In genomic region chr1:170618418-170618817, GRCh38 we compare ENCODE assay signal across 28 cellular contexts. TPM values are rescaled to one million over a fixed set of nuclear protein-coding genes. Genes with fewer than 3 reads are reported as not detected.
DNase-seq lines count a peak whose midpoint lies in the region; ATAC-seq and TF ChIP-seq lines count a peak whose summit lies in the region.
"Had no signal": no experiment of that assay in that cellular context is flagged by ENCODE, and none has a peak within 500 bp of the region (broad histone marks: within the 10 kb centered on the region; RNA-seq: fewer than 3 reads in every experiment).

No MANE protein-coding gene starts in this region.

- H3K36me3 Mint-ChIP-seq in osteocyte (ENCODE audit: unreplicated experiment), result no peaks in the 10 kb centered on the region
- H3K36me3 Mint-ChIP-seq: stimulated activated effector memory CD8-positive, alpha-beta T cell treated with anti-CD3 and anti-CD28 coated beads, Interleukin-12 subunit alpha, Interleukin-12 subunit beta, amount 100 ng/mL, for 72 hours had no signal

- H3K27ac Mint-ChIP-seq in osteocyte (ENCODE audit: unreplicated experiment), result peak overlapping the region; percentile 64
- H3K27ac Mint-ChIP-seq: activated T-helper 1 cell treated with anti-CD3 and anti-CD28 coated beads, Interleukin-12 subunit alpha, Interleukin-12 subunit beta, Interleukin-2, Interleukin-4 antibody, amounts not matched to agents 30 ng/mL and 10 ng/mL and 1 ng/mL, durations not matched to agents 14 hours and 24 hours and 36 hours; stimulated activated effector memory CD8-positive, alpha-beta T cell treated with anti-CD3 and anti-CD28 coated beads, Interleukin-12 subunit alpha, Interleukin-12 subunit beta, amount 100 ng/mL, for 72 hours; T-helper 1 cell treated with Interleukin-12 subunit alpha and Interleukin-12 subunit beta and Interleukin-4 antibody, amounts not matched to agents 30 μg/mL and 1 μg/mL, for 36 hours had no signal

- H3K27ac ChIP-seq in KMS-11, result no peak overlapping the region
- H3K27ac ChIP-seq: C4-2B, parathyroid adenoma, RWPE1, vagina had no signal

- H4K20me1 ChIP-seq in KMS-11 (ENCODE audit: insufficient read depth), result no peaks in the 10 kb centered on the region

- H3K4me3 ChIP-seq in KMS-11 (IDR thresholded peaks at IDR 0.05; ENCODE audit: insufficient read depth, low read depth, low read length), result no peak overlapping the region
- no peak overlapping the region for H3K4me3 ChIP-seq in choroid plexus epithelial cell (ENCODE audit: low read depth, low read length)
- H3K4me3 ChIP-seq in H7 (ENCODE audit: insufficient read depth, low read depth, low read length), result no peak overlapping the region
- H3K4me3 ChIP-seq: mucosa of descending colon, suprapubic skin, vagina had no signal

- no peak overlapping the region for H2AFZ ChIP-seq in KMS-11 (ENCODE audit: low read depth)
- H2AFZ ChIP-seq: parathyroid adenoma had no signal

- DNase-seq in EH (ENCODE audit: low read depth) (peak; percentile 43), choroid plexus epithelial cell (ENCODE audit: low read depth) (peak; percentile 56), osteocyte (ENCODE audit: extremely low spot score, unreplicated experiment) (no peak), H7 (no peak), GOT3 (lab: John Stamatoyannopoulos, UW) (no peak)
- DNase-seq: activated CD4-positive, alpha-beta T cell treated with anti-CD3 and anti-CD28 coated beads, Interleukin-2, amount 50 U/mL, for 4 hours; activated naive CD4-positive, alpha-beta T cell treated with anti-CD3 and anti-CD28 coated beads, Interleukin-2, amount 50 U/mL, for 16 hours; caudate nucleus; DMS79 treated with DMSO at 0.1 percent for 48 hours; KG1; mucosa of descending colon; NCI-H2029 treated with DMSO at 0.1 percent for 48 hours; NCI-H226; right cardiac atrium; stimulated activated CD4-positive, alpha-beta T cell treated with anti-CD3 and anti-CD28 coated beads, Interleukin-12 subunit alpha, Interleukin-12 subunit beta, amount 100 ng/mL, for 4 hours; stimulated activated CD4-positive, alpha-beta T cell treated with anti-CD3 and anti-CD28 coated beads, Interleukin-4, amount 100 ng/mL, for 1 hour had no signal

- H3K4me1 Mint-ChIP-seq in osteocyte (ENCODE audit: unreplicated experiment), result peaks cover 32% of the 10 kb centered on the region
- H3K4me1 Mint-ChIP-seq: neural crest cell; stimulated activated effector memory CD8-positive, alpha-beta T cell treated with anti-CD3 and anti-CD28 coated beads, Interleukin-12 subunit alpha, Interleukin-12 subunit beta, amount 100 ng/mL, for 72 hours had no signal

- H3K4me2 ChIP-seq in KMS-11, result peak overlapping the region; percentile 9; the same call in 1 of the 2 replicates

- H3K9me3 Mint-ChIP-seq in osteocyte (ENCODE audit: unreplicated experiment), result no peaks in the 10 kb centered on the region
- H3K9me3 Mint-ChIP-seq: activated T-helper 1 cell treated with anti-CD3 and anti-CD28 coated beads, Interleukin-12 subunit alpha, Interleukin-12 subunit beta, Interleukin-2, Interleukin-4 antibody, amounts not matched to agents 30 ng/mL and 10 ng/mL and 1 ng/mL, durations not matched to agents 14 hours and 24 hours and 36 hours; stimulated activated effector memory CD8-positive, alpha-beta T cell treated with anti-CD3 and anti-CD28 coated beads, Interleukin-12 subunit alpha, Interleukin-12 subunit beta, amount 100 ng/mL, for 72 hours; T-helper 1 cell treated with Interleukin-12 subunit alpha and Interleukin-12 subunit beta and Interleukin-4 antibody, amounts not matched to agents 30 μg/mL and 1 μg/mL, for 36 hours had no signal

- peaks cover 12% of the 10 kb centered on the region for H3K4me1 ChIP-seq in KMS-11 (ENCODE audit: low read depth, poor library complexity, severe bottlenecking)
- H3K4me1 ChIP-seq: parathyroid adenoma, vagina had no signal

- no peak overlapping the region for H3K9ac ChIP-seq in KMS-11
- H3K9ac ChIP-seq: parathyroid adenoma had no signal

- no peak overlapping the region for H3K4me3 Mint-ChIP-seq in osteocyte (ENCODE audit: unreplicated experiment)
- H3K4me3 Mint-ChIP-seq: activated T-helper 1 cell treated with anti-CD3 and anti-CD28 coated beads, Interleukin-12 subunit alpha, Interleukin-12 subunit beta, Interleukin-2, Interleukin-4 antibody, amounts not matched to agents 30 ng/mL and 10 ng/mL and 1 ng/mL, durations not matched to agents 14 hours and 24 hours and 36 hours; neural crest cell; stimulated activated effector memory CD8-positive, alpha-beta T cell treated with anti-CD3 and anti-CD28 coated beads, Interleukin-12 subunit alpha, Interleukin-12 subunit beta, amount 100 ng/mL, for 72 hours; T-helper 1 cell treated with Interleukin-12 subunit alpha and Interleukin-12 subunit beta and Interleukin-4 antibody, amounts not matched to agents 30 μg/mL and 1 μg/mL, for 36 hours had no signal

- no peak for ATAC-seq in HG03045 (IDR thresholded peaks at IDR 0.05; ENCODE audit: unreplicated experiment)
- ATAC-seq in HG03039 (IDR thresholded peaks at IDR 0.05; ENCODE audit: unreplicated experiment), result no peak
- ATAC-seq: mucosa of descending colon; stimulated activated effector memory CD8-positive, alpha-beta T cell treated with anti-CD3 and anti-CD28 coated beads, Interleukin-12 subunit alpha, Interleukin-12 subunit beta, amount 100 ng/mL, for 72 hours had no signal

- no peaks in the 10 kb centered on the region for H3K79me2 ChIP-seq in KMS-11 (ENCODE audit: insufficient read depth, low read depth)
- H3K79me2 ChIP-seq: parathyroid adenoma had no signal

- H3K36me3 ChIP-seq in KMS-11 (ENCODE audit: insufficient read depth), result no peaks in the 10 kb centered on the region
- H3K36me3 ChIP-seq in H7 (replicated peaks; ENCODE audit: control insufficient read depth, insufficient read depth, low read length), result no peaks in the 10 kb centered on the region
- H3K36me3 ChIP-seq: suprapubic skin, vagina had no signal

- TF ChIP-seq CTCF in KMS-11 (conservative IDR thresholded peaks at IDR 0.05; ENCODE audit: low read depth, low read length) (no peak), choroid plexus epithelial cell (conservative IDR thresholded peaks at IDR 0.05; ENCODE audit: low read depth, low read length) (no peak), osteocyte (IDR thresholded peaks at IDR 0.05) (no peak)

- H3K27me3 ChIP-seq in KMS-11 (ENCODE audit: insufficient read depth, low read depth) (no peaks in the 10 kb centered on the region), H7 (ENCODE audit: control insufficient read depth, insufficient read depth, low read length) (no peaks in the 10 kb centered on the region)
- H3K27me3 ChIP-seq: suprapubic skin, vagina had no signal

- H3K27me3 Mint-ChIP-seq in osteocyte (ENCODE audit: unreplicated experiment), result no peaks in the 10 kb centered on the region

RNA-seq across cellular contexts. Expression of gene PRRX1, which starts 45.5 kb away (rescaled TPM):
- total RNA-seq in osteocyte, result 358 and 376 TPM in 2 replicates
- not detected in 2 replicates for total RNA-seq in H7 (2014; rRNA removed; shearing (Covaris generic))
- total RNA-seq: activated T-helper 1 cell treated with anti-CD3 and anti-CD28 coated beads, Interleukin-12 subunit alpha, Interleukin-12 subunit beta, Interleukin-2, Interleukin-4 antibody, amounts not matched to agents 30 ng/mL and 10 ng/mL and 1 ng/mL, durations not matched to agents 14 hours and 24 hours and 36 hours had no signal

Comparison
In these comparisons a context has a peak if more than half of its experiments do, and no peak if none do; other contexts are left out.
1. DNase-seq: peak in EH (single experiment) and choroid plexus epithelial cell (single experiment); none in osteocyte (single experiment), H7 (single experiment) and GOT3 (single experiment).
2. RNA of gene PRRX1, which starts 45.5 kb away (total RNA-seq): 358 to 376 TPM in osteocyte; not detected in H7; every median in the first group is over 100 times any median in the second.